ENCODE assay signal across 8 cellular contexts in genomic region chr17:46560048-46560447, GRCh38. TPM values are rescaled to one million over a fixed set of nuclear protein-coding genes. Genes with fewer than 3 reads are reported as not detected.
DNase-seq lines count a peak whose midpoint lies in the region; ATAC-seq, FAIRE-seq and TF ChIP-seq lines count a peak whose summit lies in the region.
"Not testable (repeated sequence)": the region's sequence is repeated elsewhere in the genome, so short reads cannot be mapped to it uniquely, and the experiment has no call there.

No MANE protein-coding gene starts in this region.

- H3K4me1 Mint-ChIP-seq in Calu3 (ENCODE audit: low read depth, unreplicated experiment); naive thymus-derived CD4-positive, alpha-beta T cell: not testable (repeated sequence)

- not testable (repeated sequence) for DNase-seq in Calu3; Panc1 (ENCODE audit: low read depth, low spot score); foreskin keratinocyte; heart left ventricle; right cardiac atrium; HepG2 (ENCODE audit: low spot score); naive thymus-derived CD4-positive, alpha-beta T cell; gastrocnemius medialis

- not testable (repeated sequence) for H3K36me3 ChIP-seq in Panc1 (ENCODE audit: control insufficient read depth, insufficient read depth, low read length); heart left ventricle; HepG2 (replicated peaks in 1 of 2; ENCODE audit: control insufficient read depth in 1 of 2, insufficient read depth in 2 of 2, low read length in 2 of 2); naive thymus-derived CD4-positive, alpha-beta T cell (ENCODE audit: control insufficient read depth in 2 of 3, insufficient read depth in 3 of 3, low read length in 3 of 3); gastrocnemius medialis

- not testable (repeated sequence) for H3K9me3 ChIP-seq in Panc1 (ENCODE audit: control insufficient read depth, insufficient read depth, low read depth, low read length); heart left ventricle; right cardiac atrium (ENCODE audit: control insufficient read depth, low read length); HepG2 (ENCODE audit: low read length); naive thymus-derived CD4-positive, alpha-beta T cell (ENCODE audit: control insufficient read depth in 2 of 3, low read length in 3 of 3); gastrocnemius medialis

- TF ChIP-seq CTCF in Calu3 (IDR thresholded peaks at IDR 0.05; ENCODE audit: unreplicated experiment); Panc1 (IDR thresholded peaks at IDR 0.05); foreskin keratinocyte (conservative IDR thresholded peaks at IDR 0.05); heart left ventricle (IDR thresholded peaks at IDR 0.05); HepG2 (CRISPR knock-in tag; IDR thresholded peaks at IDR 0.05); gastrocnemius medialis (IDR thresholded peaks at IDR 0.05 in 4 of 5, conservative IDR thresholded peaks at IDR 0.05 in 1 of 5): not testable (repeated sequence)

- H2AFZ ChIP-seq in HepG2 (ENCODE audit: low read length), result not testable (repeated sequence)

- not testable (repeated sequence) for H3K27ac ChIP-seq in Panc1 (ENCODE audit: low read length); foreskin keratinocyte; heart left ventricle; right cardiac atrium (ENCODE audit: low read length); HepG2 (ENCODE audit: extremely low read length, insufficient read depth, low read length); naive thymus-derived CD4-positive, alpha-beta T cell (ENCODE audit: low read depth, low read length); gastrocnemius medialis

- H3K27me3 ChIP-seq in Panc1 (ENCODE audit: control insufficient read depth, insufficient read depth, low read length); foreskin keratinocyte; heart left ventricle; right cardiac atrium (ENCODE audit: control insufficient read depth, insufficient read depth); HepG2 (ENCODE audit: control insufficient read depth in 1 of 2, insufficient read depth in 2 of 2, low read length in 2 of 2); naive thymus-derived CD4-positive, alpha-beta T cell (ENCODE audit: control insufficient read depth in 2 of 2, insufficient read depth in 2 of 2, low read length in 2 of 2); gastrocnemius medialis: not testable (repeated sequence)

- intact Hi-C loops in Calu3 (cut with micrococcal nuclease; ENCODE audit: unreplicated experiment); Panc1 (cut with micrococcal nuclease; ENCODE audit: unreplicated experiment); heart left ventricle (cut with DNase I); right cardiac atrium (cut with DNase I); HepG2 (cut with micrococcal nuclease; ENCODE audit: unreplicated experiment); naive thymus-derived CD4-positive, alpha-beta T cell (cut with micrococcal nuclease); gastrocnemius medialis (cut with DNase I; ENCODE audit: low total_unique reads): not testable (repeated sequence)

- TF ChIP-seq EP300 in HepG2 (IDR thresholded peaks at IDR 0.05; ENCODE audit: low read depth in 2 of 2, low read length in 2 of 2); HepG2 (CRISPR knock-in tag; IDR thresholded peaks at IDR 0.05; ENCODE audit: borderline replicate concordance): not testable (repeated sequence)

- H3K27me3 Mint-ChIP-seq in Calu3 (ENCODE audit: unreplicated experiment); naive thymus-derived CD4-positive, alpha-beta T cell: not testable (repeated sequence)

- H3K79me2 ChIP-seq in HepG2 (ENCODE audit: insufficient read depth, low read length), result not testable (repeated sequence)

- POLR2A ChIA-PET in Panc1 (lab: Charles Lee); HepG2 (lab: Yijun Ruan, JAX); naive thymus-derived CD4-positive, alpha-beta T cell (lab: Charles Lee): not testable (repeated sequence)

- H4K20me1 ChIP-seq in HepG2 (ENCODE audit: insufficient read depth, low read length), result not testable (repeated sequence)

- H3K4me3 Mint-ChIP-seq in Calu3 (ENCODE audit: low read depth, unreplicated experiment); naive thymus-derived CD4-positive, alpha-beta T cell: not testable (repeated sequence)

- H3K4me3 ChIP-seq in Panc1 (ENCODE audit: low read depth in 2 of 2, low read length in 2 of 2); heart left ventricle; right cardiac atrium (ENCODE audit: low read length); HepG2 (replicated peaks in 1 of 3; ENCODE audit: insufficient read depth in 1 of 3, low read depth in 2 of 3, low read length in 3 of 3); naive thymus-derived CD4-positive, alpha-beta T cell (ENCODE audit: low read length); gastrocnemius medialis: not testable (repeated sequence)

- ATAC-seq in Panc1 (0 out of 2 replicates have a peak, but pooled peaks have one; percentile 45), foreskin keratinocyte (peak; percentile 15), heart left ventricle (peak in 3 of 4 donors; percentile 71 to 93 (median 84)), right cardiac atrium (peak; percentile 86 to 90), HepG2 (peak; percentile 41; the same call in 2 of the 3 replicates), gastrocnemius medialis (peak; percentile 90 to 93)
- ATAC-seq in naive thymus-derived CD4-positive, alpha-beta T cell, result peak; percentile 63

- CTCF ChIA-PET in Calu3 (lab: Charles Lee); Panc1 (lab: Charles Lee); HepG2 (lab: Yijun Ruan, JAX; ENCODE audit: low intra/inter-chr PET ratio, low total read pairs); naive thymus-derived CD4-positive, alpha-beta T cell (lab: Charles Lee): not testable (repeated sequence)

- no CpG with 5 or more reads among the region's 3 CpGs for WGBS in heart left ventricle, 4 donors
- no CpG with 5 or more reads among the region's 3 CpGs for WGBS in right cardiac atrium
- no CpG with 5 or more reads among the region's 3 CpGs for WGBS in HepG2 (ENCODE audit: low lambda C conversion rate)

- TF ChIP-seq RAD21 in HepG2 (CRISPR knock-in tag; IDR thresholded peaks at IDR 0.05), result not testable (repeated sequence)

- TSS peak; percentile 22 for BruUV-seq in Calu3 (replicated peaks; lab: Mats Ljungman, UMichigan)
- BruUV-seq in Panc1 (replicated peaks; lab: Mats Ljungman, UMichigan), result not testable (repeated sequence)
- TSS peak; percentile 41 for BruUV-seq in HepG2 (replicated peaks; lab: Mats Ljungman, UMichigan)

- TF ChIP-seq POLR2A in heart left ventricle (IDR thresholded peaks at IDR 0.05); HepG2 (IDR thresholded peaks at IDR 0.05; ENCODE audit: insufficient read depth in 1 of 2, low read depth in 2 of 2, low read length in 2 of 2); gastrocnemius medialis (IDR thresholded peaks at IDR 0.05): not testable (repeated sequence)

- FAIRE-seq in HepG2 (lab: Jason Lieb, UNC), result not testable (repeated sequence)

- in situ Hi-C loops in Panc1 (cut with HindIII; ENCODE audit: low pct_unique_long_range_greater_than_20kb, low sequenced_read_pairs); HepG2 (cut with HindIII; ENCODE audit: extremely low pct_ligation_motif_present, low pct_unique_long_range_greater_than_20kb); gastrocnemius medialis (cut with MboI; ENCODE audit: low sequenced_read_pairs in 4 of 4): not testable (repeated sequence)

- not testable (repeated sequence) for H3K4me1 ChIP-seq in Panc1 (ENCODE audit: control insufficient read depth, insufficient read depth, low read length); foreskin keratinocyte; heart left ventricle; right cardiac atrium (ENCODE audit: control insufficient read depth, insufficient read depth, low read length); HepG2 (ENCODE audit: insufficient read depth, low read length); naive thymus-derived CD4-positive, alpha-beta T cell (ENCODE audit: control insufficient read depth in 2 of 2, insufficient read depth in 2 of 2, low read length in 2 of 2); gastrocnemius medialis

- H3K9me3 Mint-ChIP-seq in Calu3 (ENCODE audit: low read depth, unreplicated experiment); naive thymus-derived CD4-positive, alpha-beta T cell: not testable (repeated sequence)

- not testable (repeated sequence) for H3K36me3 Mint-ChIP-seq in Calu3 (ENCODE audit: insufficient read depth, unreplicated experiment); naive thymus-derived CD4-positive, alpha-beta T cell

- H3K9ac ChIP-seq in HepG2 (ENCODE audit: insufficient read depth, low read depth, low read length), result not testable (repeated sequence)

- H3K27ac Mint-ChIP-seq in Calu3 (ENCODE audit: unreplicated experiment); naive thymus-derived CD4-positive, alpha-beta T cell: not testable (repeated sequence)

- not testable (repeated sequence) for H3K4me2 ChIP-seq in HepG2 (ENCODE audit: low read depth, low read length)

RNA-seq across cellular contexts. Expression of gene ARL17A, which starts 19.4 kb away (rescaled TPM):
- total RNA-seq in Calu3 (2022), result 38.2 and 47.7 TPM in 2 replicates
- 12.5 TPM for total RNA-seq in Panc1 (2021; ENCODE audit: unreplicated experiment)
- 7.0 TPM for polyA plus RNA-seq in Panc1 (2012; ENCODE audit: insufficient read length)
- total RNA-seq in foreskin keratinocyte, result 4.8 and 6.4 TPM in 2 replicates
- polyA plus RNA-seq in foreskin keratinocyte, result 1.3 and 2.1 TPM in 2 replicates
- 10 to 100 TPM in 1 of 9 donors, 1 to 10 TPM in 8; 3.4 to 11.6 (median 5.9) TPM for total RNA-seq in heart left ventricle
- polyA plus RNA-seq in heart left ventricle, result 1 to 10 TPM; 4.0 to 7.0 TPM
- 10 to 100 TPM in 2 of 4 donors, 1 to 10 TPM in 2; 7.4 to 16.9 (median 11.0) TPM for total RNA-seq in right cardiac atrium
- 6.3 TPM for polyA plus RNA-seq in right cardiac atrium
- total RNA-seq in HepG2 (2016; rRNA removed; fragmentation: Illumina TruSeq; extraction: Trizol), result 15.3 and 19.4 TPM in 2 replicates
- total RNA-seq in HepG2 (2016; cell fraction: cytosol; rRNA removed; fragmentation: Illumina TruSeq; extraction: Trizol; ENCODE audit: low read depth), result 1.1 and 1.7 TPM in 2 replicates
- 14.2 and 17.6 TPM in 2 replicates for total RNA-seq in HepG2 (2016; cell fraction: insoluble cytoplasmic fraction; rRNA removed; fragmentation: Illumina TruSeq; extraction: Trizol)
- total RNA-seq in HepG2 (2016; cell fraction: membrane; rRNA removed; fragmentation: Illumina TruSeq; extraction: Trizol), result 3.7 and 4.0 TPM in 2 replicates
- total RNA-seq in HepG2 (2016; cell fraction: nucleus; rRNA removed; fragmentation: Illumina TruSeq; extraction: Trizol), result 32.5 and 33.0 TPM in 2 replicates
- 17.5 and 18.8 TPM in 2 replicates for polyA plus RNA-seq in HepG2 (2011; rRNA removed)
- 4.6 and 6.7 TPM in 2 replicates for polyA plus RNA-seq in HepG2 (2011; cell fraction: cytosol; rRNA removed)
- 76.3 and 87.2 TPM in 2 replicates for polyA plus RNA-seq in HepG2 (2011; cell fraction: nucleus; rRNA removed)
- 7.1 and 10.8 TPM in 2 replicates for polyA plus RNA-seq in HepG2 (2012)
- polyA plus RNA-seq in HepG2 (2016; cell fraction: cytosol; fragmentation: Illumina TruSeq; extraction: Trizol; ENCODE audit: low read depth), result 0.76 and 0.86 TPM in 2 replicates
- polyA plus RNA-seq in HepG2 (2016; cell fraction: insoluble cytoplasmic fraction; fragmentation: Illumina TruSeq; extraction: Trizol; ENCODE audit: low read depth), result 9.6 and 11.2 TPM in 2 replicates
- 1.00 and 1.5 TPM in 2 replicates for polyA plus RNA-seq in HepG2 (2016; cell fraction: membrane; fragmentation: Illumina TruSeq; extraction: Trizol; ENCODE audit: low read depth)
- 40.7 TPM in 2 replicates for polyA plus RNA-seq in HepG2 (2016; cell fraction: nucleus; fragmentation: Illumina TruSeq; extraction: Trizol; ENCODE audit: insufficient read depth, low read depth)
- polyA minus RNA-seq in HepG2 (2011; rRNA and poly(A)+ RNA removed; ENCODE audit: low replicate concordance), result 49.5 and 51.5 TPM in 2 replicates
- 5.2 and 7.5 TPM in 2 replicates for polyA minus RNA-seq in HepG2 (2011; cell fraction: cytosol; rRNA and poly(A)+ RNA removed)
- polyA minus RNA-seq in HepG2 (2011; cell fraction: nucleus; rRNA and poly(A)+ RNA removed), result 42.9 and 45.1 TPM in 2 replicates
- total RNA-seq in naive thymus-derived CD4-positive, alpha-beta T cell, result 10 to 100 TPM; 27.1 to 45.8 (median 43.9) TPM
- polyA plus RNA-seq in naive thymus-derived CD4-positive, alpha-beta T cell, result 10 to 100 TPM in 1 of 2 donors, 1 to 10 TPM in 1; 7.3 to 10.8 TPM
- total RNA-seq in gastrocnemius medialis, result 10 to 100 TPM in 2 of 4 donors, 1 to 10 TPM in 2; 8.0 to 15.4 (median 10.4) TPM

RNA-seq across cellular contexts. Expression of gene NSF, which starts 30.4 kb away (rescaled TPM):
- 79.0 and 89.7 TPM in 2 replicates for total RNA-seq in Calu3 (2022)
- total RNA-seq in Panc1 (2021; ENCODE audit: unreplicated experiment), result 56.5 TPM
- 31.0 TPM for polyA plus RNA-seq in Panc1 (2012; ENCODE audit: insufficient read length)
- total RNA-seq in foreskin keratinocyte, result 19.4 and 21.2 TPM in 2 replicates
- 7.2 and 8.1 TPM in 2 replicates for polyA plus RNA-seq in foreskin keratinocyte
- total RNA-seq in heart left ventricle, result 10 to 100 TPM; 11.4 to 33.9 (median 21.0) TPM
- polyA plus RNA-seq in heart left ventricle, result 10 to 100 TPM in 1 of 2 donors, 1 to 10 TPM in 1; 5.4 to 23.8 TPM
- 10 to 100 TPM; 26.0 to 34.3 (median 29.9) TPM for total RNA-seq in right cardiac atrium
- polyA plus RNA-seq in right cardiac atrium, result 8.9 TPM
- total RNA-seq in HepG2 (2016; rRNA removed; fragmentation: Illumina TruSeq; extraction: Trizol), result 37.8 and 70.3 TPM in 2 replicates
- total RNA-seq in HepG2 (2016; cell fraction: cytosol; rRNA removed; fragmentation: Illumina TruSeq; extraction: Trizol; ENCODE audit: low read depth), result 6.4 and 8.5 TPM in 2 replicates
- total RNA-seq in HepG2 (2016; cell fraction: insoluble cytoplasmic fraction; rRNA removed; fragmentation: Illumina TruSeq; extraction: Trizol), result 38.8 and 63.7 TPM in 2 replicates
- total RNA-seq in HepG2 (2016; cell fraction: membrane; rRNA removed; fragmentation: Illumina TruSeq; extraction: Trizol), result 11.3 and 12.9 TPM in 2 replicates
- 34.7 and 43.5 TPM in 2 replicates for total RNA-seq in HepG2 (2016; cell fraction: nucleus; rRNA removed; fragmentation: Illumina TruSeq; extraction: Trizol)
- 21.0 and 21.9 TPM in 2 replicates for polyA plus RNA-seq in HepG2 (2011; rRNA removed)
- polyA plus RNA-seq in HepG2 (2011; cell fraction: cytosol; rRNA removed), result 11.2 and 17.5 TPM in 2 replicates
- 12.8 TPM in 2 replicates for polyA plus RNA-seq in HepG2 (2011; cell fraction: nucleus; rRNA removed)
- 16.7 and 21.2 TPM in 2 replicates for polyA plus RNA-seq in HepG2 (2012)
- polyA plus RNA-seq in HepG2 (2016; cell fraction: cytosol; fragmentation: Illumina TruSeq; extraction: Trizol; ENCODE audit: low read depth), result 1.3 and 1.5 TPM in 2 replicates
- 49.5 and 50.8 TPM in 2 replicates for polyA plus RNA-seq in HepG2 (2016; cell fraction: insoluble cytoplasmic fraction; fragmentation: Illumina TruSeq; extraction: Trizol; ENCODE audit: low read depth)
- polyA plus RNA-seq in HepG2 (2016; cell fraction: membrane; fragmentation: Illumina TruSeq; extraction: Trizol; ENCODE audit: low read depth), result 4.3 and 4.7 TPM in 2 replicates
- 26.1 and 30.2 TPM in 2 replicates for polyA plus RNA-seq in HepG2 (2016; cell fraction: nucleus; fragmentation: Illumina TruSeq; extraction: Trizol; ENCODE audit: insufficient read depth, low read depth)
- polyA minus RNA-seq in HepG2 (2011; rRNA and poly(A)+ RNA removed; ENCODE audit: low replicate concordance), result 23.8 and 23.9 TPM in 2 replicates
- 17.0 and 18.6 TPM in 2 replicates for polyA minus RNA-seq in HepG2 (2011; cell fraction: cytosol; rRNA and poly(A)+ RNA removed)
- 85.0 and 88.5 TPM in 2 replicates for polyA minus RNA-seq in HepG2 (2011; cell fraction: nucleus; rRNA and poly(A)+ RNA removed)
- 10 to 100 TPM; 35.3 to 59.8 (median 43.2) TPM for total RNA-seq in naive thymus-derived CD4-positive, alpha-beta T cell
- 10 to 100 TPM; 13.0 to 23.0 TPM for polyA plus RNA-seq in naive thymus-derived CD4-positive, alpha-beta T cell
- total RNA-seq in gastrocnemius medialis, result 10 to 100 TPM; 24.5 to 67.0 (median 42.5) TPM

RNA-seq across cellular contexts. Expression of gene LRRC37A2, which starts 47.8 kb away (rescaled TPM):
- 35.6 and 38.9 TPM in 2 replicates for total RNA-seq in Calu3 (2022)
- total RNA-seq in Panc1 (2021; ENCODE audit: unreplicated experiment), result 8.1 TPM
- 8.2 TPM for polyA plus RNA-seq in Panc1 (2012; ENCODE audit: insufficient read length)
- total RNA-seq in foreskin keratinocyte, result 2.9 and 7.9 TPM in 2 replicates
- polyA plus RNA-seq in foreskin keratinocyte, result 1.3 and 4.1 TPM in 2 replicates
- 1 to 10 TPM; 2.3 to 9.0 (median 4.2) TPM for total RNA-seq in heart left ventricle
- polyA plus RNA-seq in heart left ventricle, result 1 to 10 TPM; 1.3 to 4.8 TPM
- 1 to 10 TPM; 6.1 to 8.1 (median 7.0) TPM for total RNA-seq in right cardiac atrium
- polyA plus RNA-seq in right cardiac atrium, result 4.6 TPM
- total RNA-seq in HepG2 (2016; rRNA removed; fragmentation: Illumina TruSeq; extraction: Trizol), result 2.1 and 3.4 TPM in 2 replicates
- total RNA-seq in HepG2 (2016; cell fraction: cytosol; rRNA removed; fragmentation: Illumina TruSeq; extraction: Trizol; ENCODE audit: low read depth), result 2.8 and 2.9 TPM in 2 replicates
- 2.3 and 3.7 TPM in 2 replicates for total RNA-seq in HepG2 (2016; cell fraction: insoluble cytoplasmic fraction; rRNA removed; fragmentation: Illumina TruSeq; extraction: Trizol)
- total RNA-seq in HepG2 (2016; cell fraction: membrane; rRNA removed; fragmentation: Illumina TruSeq; extraction: Trizol), result 3.8 and 4.1 TPM in 2 replicates
- 7.0 and 7.2 TPM in 2 replicates for total RNA-seq in HepG2 (2016; cell fraction: nucleus; rRNA removed; fragmentation: Illumina TruSeq; extraction: Trizol)
- polyA plus RNA-seq in HepG2 (2011; rRNA removed), result 3.3 and 4.1 TPM in 2 replicates
- 1.6 and 1.7 TPM in 2 replicates for polyA plus RNA-seq in HepG2 (2011; cell fraction: cytosol; rRNA removed)
- 7.3 and 8.0 TPM in 2 replicates for polyA plus RNA-seq in HepG2 (2011; cell fraction: nucleus; rRNA removed)
- 9.0 and 9.2 TPM in 2 replicates for polyA plus RNA-seq in HepG2 (2012)
- polyA plus RNA-seq in HepG2 (2016; cell fraction: cytosol; fragmentation: Illumina TruSeq; extraction: Trizol; ENCODE audit: low read depth), result 0.84 and 1.2 TPM in 2 replicates
- 2.2 and 2.5 TPM in 2 replicates for polyA plus RNA-seq in HepG2 (2016; cell fraction: insoluble cytoplasmic fraction; fragmentation: Illumina TruSeq; extraction: Trizol; ENCODE audit: low read depth)
- polyA plus RNA-seq in HepG2 (2016; cell fraction: membrane; fragmentation: Illumina TruSeq; extraction: Trizol; ENCODE audit: low read depth), result 1.9 and 2.2 TPM in 2 replicates
- polyA plus RNA-seq in HepG2 (2016; cell fraction: nucleus; fragmentation: Illumina TruSeq; extraction: Trizol; ENCODE audit: insufficient read depth, low read depth), result 10.3 and 11.2 TPM in 2 replicates
- 4.9 and 11.2 TPM in 2 replicates for polyA minus RNA-seq in HepG2 (2011; rRNA and poly(A)+ RNA removed; ENCODE audit: low replicate concordance)
- 1.1 and 1.8 TPM in 2 replicates for polyA minus RNA-seq in HepG2 (2011; cell fraction: cytosol; rRNA and poly(A)+ RNA removed)
- 16.2 and 19.0 TPM in 2 replicates for polyA minus RNA-seq in HepG2 (2011; cell fraction: nucleus; rRNA and poly(A)+ RNA removed)
- total RNA-seq in naive thymus-derived CD4-positive, alpha-beta T cell, result 10 to 100 TPM in 4 of 5 experiments, 1 to 10 TPM in 1; 9.8 to 53.8 (median 27.2) TPM
- polyA plus RNA-seq in naive thymus-derived CD4-positive, alpha-beta T cell, result 10 to 100 TPM; 11.1 to 14.6 TPM
- 10 to 100 TPM in 2 of 4 donors, 1 to 10 TPM in 2; 3.7 to 15.1 (median 9.7) TPM for total RNA-seq in gastrocnemius medialis

Comparison
In these comparisons a context has a peak if more than half of its experiments do, and no peak if none do; other contexts are left out.
1. ATAC-seq: peak in every context shown above with its lines; median percentile 92 in gastrocnemius medialis; 88 in right cardiac atrium; 84 in heart left ventricle; 63 in naive thymus-derived CD4-positive, alpha-beta T cell; 45 in Panc1; 41 in HepG2; 15 in foreskin keratinocyte.